1 cellular context compared by ENCODE assay signal in genomic region chr20:45843506-45843905, GRCh38.
TF ChIP-seq lines count a peak whose summit lies in the region.

No MANE protein-coding gene starts in this region.

TF ChIP-seq in HepG2, 621 proteins besides CTCF, POLR2A, EP300 and RAD21:
- TF ChIP-seq ZBTB37 (CRISPR knock-in tag; IDR thresholded peaks at IDR 0.05): no peak
- no peak for TF ChIP-seq NFIB (CRISPR knock-in tag; IDR thresholded peaks at IDR 0.05; ENCODE audit: borderline replicate concordance)
- 0 out of 2 replicates have a peak, but pooled peaks have one; percentile 23 for TF ChIP-seq NRL (CRISPR knock-in tag; IDR thresholded peaks at IDR 0.05; ENCODE audit: borderline replicate concordance)
- TF ChIP-seq TSC22D2 (CRISPR knock-in tag; IDR thresholded peaks at IDR 0.05; ENCODE audit: borderline replicate concordance): no peak
- TF ChIP-seq RFX1 (IDR thresholded peaks at IDR 0.05): no peak
- TF ChIP-seq HOMEZ (CRISPR knock-in tag; IDR thresholded peaks at IDR 0.05; ENCODE audit: low read depth): no peak
- TF ChIP-seq ZNF121 (CRISPR knock-in tag; IDR thresholded peaks at IDR 0.05): no peak
- TF ChIP-seq CERS6 (CRISPR knock-in tag; IDR thresholded peaks at IDR 0.05): no peak
- no peak for TF ChIP-seq ZNF18 (CRISPR knock-in tag; IDR thresholded peaks at IDR 0.05; ENCODE audit: insufficient replicate concordance)
- no peak for TF ChIP-seq KLF6 (CRISPR knock-in tag; IDR thresholded peaks at IDR 0.05)
- TF ChIP-seq CBX5 (CRISPR knock-in tag; IDR thresholded peaks at IDR 0.05; ENCODE audit: borderline replicate concordance): no peak
- TF ChIP-seq ZIK1 (CRISPR knock-in tag; IDR thresholded peaks at IDR 0.05; ENCODE audit: borderline replicate concordance, low read depth): no peak
- no peak for TF ChIP-seq KLF12 (CRISPR knock-in tag; IDR thresholded peaks at IDR 0.05; ENCODE audit: borderline replicate concordance)
- TF ChIP-seq MAX (IDR thresholded peaks at IDR 0.05): no peak
- TF ChIP-seq RBM22 (optimal IDR thresholded peaks at IDR 0.05; ENCODE audit: low read length): peak; percentile 40
- no peak for TF ChIP-seq STAT5B (CRISPR knock-in tag; IDR thresholded peaks at IDR 0.05)
- no peak for TF ChIP-seq RARG (CRISPR knock-in tag; IDR thresholded peaks at IDR 0.05; ENCODE audit: low read depth)
- TF ChIP-seq ZNF570 (CRISPR knock-in tag; IDR thresholded peaks at IDR 0.05; ENCODE audit: borderline replicate concordance): no peak
- peak; percentile 91 for TF ChIP-seq AGO2 (optimal IDR thresholded peaks at IDR 0.05; ENCODE audit: low read depth, low read length)
- no peak for TF ChIP-seq ZUFSP (CRISPR knock-in tag; IDR thresholded peaks at IDR 0.05; ENCODE audit: borderline replicate concordance)
TF ChIP-seq in HepG2: peak in this region for 3.
